Comparison of ENCODE assay signal across 1 cellular context in genomic region chr7:106657085-106657991, GRCh38.
TF ChIP-seq lines count a peak whose summit lies in the region.

No MANE protein-coding gene starts in this region.

TF ChIP-seq in GM12878, 131 proteins besides CTCF, POLR2A, EP300 and RAD21:
- TF ChIP-seq ZBTB4 (CRISPR knock-in tag; IDR thresholded peaks at IDR 0.05) (no peak), SIX5 (IDR thresholded peaks at IDR 0.05; ENCODE audit: low read depth, low read length, severe bottlenecking) (no peak)
